In the genomic region with DNA sequence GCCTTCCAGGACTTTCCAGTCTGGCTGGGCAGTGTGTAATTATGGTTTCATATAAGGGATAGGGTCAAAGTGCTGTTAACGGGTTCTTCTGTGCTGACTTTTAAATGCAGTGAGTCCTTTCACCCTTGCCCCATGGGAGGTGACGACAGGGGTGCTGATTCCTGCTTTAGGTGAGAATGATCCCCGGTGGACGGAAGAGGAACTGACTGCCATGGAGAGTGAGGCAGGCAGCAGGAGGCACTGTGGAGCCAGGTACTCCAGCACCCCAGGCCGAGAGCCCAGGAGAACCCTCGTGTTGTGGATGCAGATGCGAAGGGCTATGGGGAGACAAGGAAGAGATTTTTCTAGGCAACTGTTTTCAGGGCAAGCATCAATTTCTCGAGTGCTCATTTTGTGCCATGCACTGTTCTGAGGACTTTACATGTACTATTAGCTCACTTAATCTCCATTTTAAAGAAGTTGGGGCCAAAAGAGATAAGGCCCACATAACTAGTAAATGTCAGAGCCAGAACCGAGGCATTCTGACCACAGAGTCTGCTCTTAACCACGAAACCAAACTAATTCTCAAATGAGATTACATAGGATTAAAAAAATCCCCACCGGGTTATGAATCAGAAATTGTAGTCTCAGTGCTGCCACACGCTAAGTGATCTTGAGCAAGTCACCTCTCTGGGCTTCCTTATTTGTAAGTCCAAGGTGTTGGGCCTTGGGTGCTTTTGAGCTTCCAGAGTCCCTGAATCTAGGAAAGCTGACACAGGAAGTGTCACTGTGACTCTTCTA, we compare ENCODE assay signal across 1 cellular context.
A peak's percentile ranks its signal among the peaks of the same experiment; 100 is the strongest.
TF ChIP-seq lines count a peak whose summit lies in the region.

No MANE protein-coding gene starts in this region.

TF ChIP-seq in GM12878, 131 proteins besides CTCF, POLR2A, EP300 and RAD21 (continued from another document):
- TF ChIP-seq, protein P1, sequence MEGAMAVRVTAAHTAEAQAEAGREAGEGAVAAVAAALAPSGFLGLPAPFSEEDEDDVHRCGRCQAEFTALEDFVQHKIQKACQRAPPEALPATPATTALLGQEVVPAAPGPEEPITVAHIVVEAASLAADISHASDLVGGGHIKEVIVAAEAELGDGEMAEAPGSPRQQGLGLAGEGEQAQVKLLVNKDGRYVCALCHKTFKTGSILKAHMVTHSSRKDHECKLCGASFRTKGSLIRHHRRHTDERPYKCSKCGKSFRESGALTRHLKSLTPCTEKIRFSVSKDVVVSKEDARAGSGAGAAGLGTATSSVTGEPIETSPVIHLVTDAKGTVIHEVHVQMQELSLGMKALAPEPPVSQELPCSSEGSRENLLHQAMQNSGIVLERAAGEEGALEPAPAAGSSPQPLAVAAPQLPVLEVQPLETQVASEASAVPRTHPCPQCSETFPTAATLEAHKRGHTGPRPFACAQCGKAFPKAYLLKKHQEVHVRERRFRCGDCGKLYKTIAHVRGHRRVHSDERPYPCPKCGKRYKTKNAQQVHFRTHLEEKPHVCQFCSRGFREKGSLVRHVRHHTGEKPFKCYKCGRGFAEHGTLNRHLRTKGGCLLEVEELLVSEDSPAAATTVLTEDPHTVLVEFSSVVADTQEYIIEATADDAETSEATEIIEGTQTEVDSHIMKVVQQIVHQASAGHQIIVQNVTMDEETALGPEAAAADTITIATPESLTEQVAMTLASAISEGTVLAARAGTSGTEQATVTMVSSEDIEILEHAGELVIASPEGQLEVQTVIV (IDR thresholded peaks at IDR 0.05; ENCODE audit: borderline replicate concordance, partially characterized antibody) = no peak
- peak; percentile 43; the same call in 1 of the 2 replicates for TF ChIP-seq YY1 (IDR thresholded peaks at IDR 0.05; ENCODE audit: low read depth, low read length)
